Comparison of ENCODE assay signal across 8 cellular contexts in genomic region chr20:330233-331149, GRCh38. TPM values are rescaled to one million over a fixed set of nuclear protein-coding genes. Genes with fewer than 3 reads are reported as not detected.
A peak's percentile ranks its signal among the peaks of the same experiment; 100 is the strongest.
DNase-seq lines count a peak whose midpoint lies in the region; ATAC-seq, FAIRE-seq and TF ChIP-seq lines count a peak whose summit lies in the region.

No MANE protein-coding gene starts in this region.

- TF ChIP-seq CTCF in D721Med (IDR thresholded peaks at IDR 0.05; ENCODE audit: insufficient read depth, missing control alignments) (peak; percentile 71), lower lobe of right lung (IDR thresholded peaks at IDR 0.05) (peak; percentile 85)

- peak overlapping the region; percentile 18 for H3K27ac ChIP-seq in lower lobe of right lung

- no peaks in the 10 kb centered on the region for H3K27me3 ChIP-seq in lower lobe of right lung (ENCODE audit: low read depth)

- H3K9me3 ChIP-seq in lower lobe of right lung, result no peaks in the 10 kb centered on the region

- peaks cover 34% of the 10 kb centered on the region for H3K4me1 ChIP-seq in lower lobe of right lung

- no peak for FAIRE-seq in D721Med (lab: Jason Lieb, UNC)

- no peak for DNase-seq in D721Med (ENCODE audit: insufficient read length, low spot score)
- peak; percentile 61 for DNase-seq in NCI-H460 (ENCODE audit: extremely low read depth, low read depth)
- peak; percentile 38 for DNase-seq in activated CD4-positive, alpha-beta T cell treated with anti-CD3 and anti-CD28 coated beads for 1 hour
- DNase-seq in dedifferentiated amniotic fluid mesenchymal stem cell (ENCODE audit: extremely low spot score), result peak; percentile 58
- no peak for DNase-seq in lower lobe of right lung
- DNase-seq in stimulated activated naive CD4-positive, alpha-beta T cell treated with Interleukin-2 at 50 U/mL for 16 hours (lab: John Stamatoyannopoulos, UW), result peak; percentile 42

- H3K4me3 ChIP-seq in lower lobe of right lung, result no peak overlapping the region

- no peaks in the 10 kb centered on the region for H3K36me3 ChIP-seq in lower lobe of right lung

- ATAC-seq in HG02571 (IDR thresholded peaks at IDR 0.05; ENCODE audit: unreplicated experiment) (peak; percentile 41), lower lobe of right lung (peak; percentile 50 to 56), HG03159 (IDR thresholded peaks at IDR 0.05; ENCODE audit: unreplicated experiment) (no peak)

- intact Hi-C loops in lower lobe of right lung (cut with DNase I), result no loop called here

RNA-seq across cellular contexts. Expression of gene SOX12, which starts 5.1 kb away (rescaled TPM):
- 11.0 and 11.1 TPM in 2 replicates for total RNA-seq in NCI-H460 (2014; rRNA removed; shearing (Covaris generic))
- polyA plus RNA-seq in NCI-H460 (2014; cell fraction: nucleus; rRNA removed), result 10.2 and 20.4 TPM in 2 replicates
- 9.8 TPM for total RNA-seq in lower lobe of right lung

RNA-seq across cellular contexts. Expression of gene NRSN2, which starts 16.4 kb away (rescaled TPM):
- total RNA-seq in NCI-H460 (2014; rRNA removed; shearing (Covaris generic)), result 16.3 and 26.4 TPM in 2 replicates
- polyA plus RNA-seq in NCI-H460 (2014; cell fraction: nucleus; rRNA removed), result 21.1 and 38.7 TPM in 2 replicates
- total RNA-seq in lower lobe of right lung, result 17.3 TPM

RNA-seq across cellular contexts. Expression of gene ZCCHC3, which starts 33.1 kb away (rescaled TPM):
- 18.8 and 20.9 TPM in 2 replicates for total RNA-seq in NCI-H460 (2014; rRNA removed; shearing (Covaris generic))
- 10.6 and 14.5 TPM in 2 replicates for polyA plus RNA-seq in NCI-H460 (2014; cell fraction: nucleus; rRNA removed)
- 15.6 TPM for total RNA-seq in lower lobe of right lung

RNA-seq across cellular contexts. Expression of gene C20orf96, which starts 39.9 kb away (rescaled TPM):
- total RNA-seq in NCI-H460 (2014; rRNA removed; shearing (Covaris generic)), result 1.0 and 3.4 TPM in 2 replicates
- polyA plus RNA-seq in NCI-H460 (2014; cell fraction: nucleus; rRNA removed), result 5.3 and 6.9 TPM in 2 replicates
- 11.6 TPM for total RNA-seq in lower lobe of right lung

RNA-seq across cellular contexts. Expression of gene TRIB3, which starts 50.1 kb away (rescaled TPM):
- total RNA-seq in NCI-H460 (2014; rRNA removed; shearing (Covaris generic)), result 433 and 534 TPM in 2 replicates
- 226 and 259 TPM in 2 replicates for polyA plus RNA-seq in NCI-H460 (2014; cell fraction: nucleus; rRNA removed)
- total RNA-seq in lower lobe of right lung, result 13.9 TPM

Comparison
In these comparisons a context has a peak if more than half of its experiments do, and no peak if none do; other contexts are left out.
1. DNase-seq: peak in NCI-H460 (single experiment), activated CD4-positive, alpha-beta T cell treated with anti-CD3 and anti-CD28 coated beads for 1 hour (single experiment), dedifferentiated amniotic fluid mesenchymal stem cell (single experiment) and stimulated activated naive CD4-positive, alpha-beta T cell treated with Interleukin-2 at 50 U/mL for 16 hours (single experiment); none in D721Med (single experiment) and lower lobe of right lung (single experiment).